1 cellular context compared by ENCODE assay signal in genomic region chr11:75524576-75525432, GRCh38.
TF ChIP-seq lines count a peak whose summit lies in the region.

No MANE protein-coding gene starts in this region.

TF ChIP-seq in HCT116, 20 proteins besides CTCF, POLR2A, EP300 and RAD21 (continued from another document):
- TF ChIP-seq CEBPB (IDR thresholded peaks at IDR 0.05; ENCODE audit: low read depth): no peak
